34 cellular contexts compared by ENCODE assay signal in genomic region chr3:27708246-27708645, GRCh38. TPM values are rescaled to one million over a fixed set of nuclear protein-coding genes. Genes with fewer than 3 reads are reported as not detected.
"Had no signal": no experiment of that assay in that cellular context is flagged by ENCODE, and none has a peak within 500 bp of the region (broad histone marks: within the 10 kb centered on the region; RNA-seq: fewer than 3 reads in every experiment).

No MANE protein-coding gene starts in this region.

- H3K4me3 Mint-ChIP-seq: activated CD8-positive, alpha-beta memory T cell treated with anti-CD3 and anti-CD28 coated beads, Interleukin-2, amount 10 ng/mL, durations not matched to agents 7 days and 5 days; activated CD8-positive, alpha-beta T cell treated with anti-CD3 and anti-CD28 coated beads, Interleukin-2, amount 10 ng/mL, durations not matched to agents 7 days and 5 days; activated naive CD4-positive, alpha-beta T cell treated with anti-CD3 and anti-CD28 coated beads, Interleukin-2, amount 50 U/mL, for 24 hours; activated naive CD8-positive, alpha-beta T cell treated with anti-CD3 and anti-CD28 coated beads, Interleukin-2, amount 50 U/mL, for 24 hours; effector memory CD8-positive, alpha-beta T cell; nephron; stimulated activated effector memory CD8-positive, alpha-beta T cell treated with anti-CD3 and anti-CD28 coated beads, Interleukin-12 subunit alpha, Interleukin-12 subunit beta, amount 100 ng/mL, for 72 hours; stimulated activated naive CD8-positive, alpha-beta T cell treated with anti-CD3 and anti-CD28 coated beads, Interleukin-15, amount 100 ng/mL, for 72 hours; T-helper 17 cell; WTC11 had no signal

- H3K27ac Mint-ChIP-seq: activated CD8-positive, alpha-beta memory T cell treated with anti-CD3 and anti-CD28 coated beads, Interleukin-2, amount 10 ng/mL, durations not matched to agents 7 days and 5 days; activated CD8-positive, alpha-beta T cell treated with anti-CD3 and anti-CD28 coated beads, Interleukin-2, amount 10 ng/mL, durations not matched to agents 7 days and 5 days; activated naive CD4-positive, alpha-beta T cell treated with anti-CD3 and anti-CD28 coated beads, Interleukin-2, amount 50 U/mL, for 24 hours; activated naive CD8-positive, alpha-beta T cell treated with anti-CD3 and anti-CD28 coated beads, Interleukin-2, amount 50 U/mL, for 24 hours; activated T-helper 2 cell treated with anti-CD3 and anti-CD28 coated beads, Interferon-gamma antibody, Interleukin-2, Interleukin-4, amounts not matched to agents 10 μg/mL and 5 μg/mL and 100 μg/mL, durations not matched to agents 14 hours and 24 hours and 36 hours; effector memory CD8-positive, alpha-beta T cell; nephron; stimulated activated effector memory CD8-positive, alpha-beta T cell treated with anti-CD3 and anti-CD28 coated beads, Interleukin-12 subunit alpha, Interleukin-12 subunit beta, amount 100 ng/mL, for 72 hours; stimulated activated naive CD8-positive, alpha-beta T cell treated with anti-CD3 and anti-CD28 coated beads, Interleukin-15, amount 100 ng/mL, for 72 hours; WTC11 had no signal

- H3K27ac ChIP-seq: cardiac muscle cell, coronary artery, dorsolateral prefrontal cortex, gastrocnemius medialis, neutrophil, right lobe of liver, skin epidermis, thyroid gland, upper lobe of left lung, vagina had no signal

- H3K36me3 Mint-ChIP-seq: WTC11 had no signal

- ATAC-seq: activated CD8-positive, alpha-beta memory T cell treated with anti-CD3 and anti-CD28 coated beads, Interleukin-2, amount 10 ng/mL, durations not matched to agents 7 days and 5 days; activated CD8-positive, alpha-beta T cell treated with anti-CD3 and anti-CD28 coated beads, Interleukin-2, amount 10 ng/mL, durations not matched to agents 7 days and 5 days; activated naive CD8-positive, alpha-beta T cell treated with anti-CD3 and anti-CD28 coated beads, Interleukin-2, amount 50 U/mL, for 24 hours; effector memory CD8-positive, alpha-beta T cell; esophagus mucosa; gastrocnemius medialis; left cardiac atrium; left ventricle myocardium superior; right lobe of liver; stimulated activated effector memory CD8-positive, alpha-beta T cell treated with anti-CD3 and anti-CD28 coated beads, Interleukin-12 subunit alpha, Interleukin-12 subunit beta, amount 100 ng/mL, for 72 hours; stimulated activated naive CD8-positive, alpha-beta T cell treated with anti-CD3 and anti-CD28 coated beads, Interleukin-15, amount 100 ng/mL, for 72 hours; T-helper 17 cell; WTC11 had no signal

- H3K27me3 ChIP-seq: right lobe of liver, thyroid gland, vagina had no signal

- H3K9me3 ChIP-seq: gastrocnemius medialis, neutrophil, right lobe of liver, thyroid gland, upper lobe of left lung, vagina had no signal

- H3K27me3 Mint-ChIP-seq: effector memory CD8-positive, alpha-beta T cell had no signal

- H3K4me3 ChIP-seq: cardiac muscle cell, coronary artery, dorsolateral prefrontal cortex, gastrocnemius medialis, right lobe of liver, skin epidermis, thyroid gland, upper lobe of left lung, vagina had no signal

- H3K9me3 Mint-ChIP-seq: activated naive CD4-positive, alpha-beta T cell treated with anti-CD3 and anti-CD28 coated beads, Interleukin-2, amount 50 U/mL, for 24 hours; activated naive CD8-positive, alpha-beta T cell treated with anti-CD3 and anti-CD28 coated beads, Interleukin-2, amount 50 U/mL, for 24 hours; activated T-helper 2 cell treated with anti-CD3 and anti-CD28 coated beads, Interferon-gamma antibody, Interleukin-2, Interleukin-4, amounts not matched to agents 10 μg/mL and 5 μg/mL and 100 μg/mL, durations not matched to agents 14 hours and 24 hours and 36 hours; effector memory CD8-positive, alpha-beta T cell; nephron; stimulated activated effector memory CD8-positive, alpha-beta T cell treated with anti-CD3 and anti-CD28 coated beads, Interleukin-12 subunit alpha, Interleukin-12 subunit beta, amount 100 ng/mL, for 72 hours; stimulated activated naive CD8-positive, alpha-beta T cell treated with anti-CD3 and anti-CD28 coated beads, Interleukin-15, amount 100 ng/mL, for 72 hours; WTC11 had no signal

- FAIRE-seq: endothelial cell of umbilical vein had no signal

- H3K36me3 ChIP-seq: cardiac muscle cell, gastrocnemius medialis, neutrophil, right lobe of liver, thyroid gland, upper lobe of left lung, vagina had no signal

- DNase-seq: activated CD4-positive, alpha-beta T cell treated with anti-CD3 and anti-CD28 coated beads for 1 hour; activated CD8-positive, alpha-beta memory T cell treated with anti-CD3 and anti-CD28 coated beads, Interleukin-2, amount 10 ng/mL, durations not matched to agents 7 days and 5 days; activated CD8-positive, alpha-beta T cell treated with anti-CD3 and anti-CD28 coated beads, Interleukin-2, amount 10 ng/mL, durations not matched to agents 7 days and 5 days; activated naive CD8-positive, alpha-beta T cell treated with anti-CD3 and anti-CD28 coated beads, Interleukin-2, amount 50 U/mL, for 24 hours; activated T-cell treated with anti-CD3 and anti-CD28 coated beads, Interleukin-2, amount 50 U/mL, for 48 hours; amygdala; dorsolateral prefrontal cortex; effector memory CD8-positive, alpha-beta T cell; gastrocnemius medialis; glutamatergic neuron; islet precursor cell; left cardiac atrium; left ventricle myocardium superior; right lobe of liver; stimulated activated CD4-positive, alpha-beta T cell treated with anti-CD3 and anti-CD28 coated beads, Interleukin-4, amount 100 ng/mL, for 24 hours; stimulated activated naive CD8-positive, alpha-beta T cell treated with anti-CD3 and anti-CD28 coated beads, Interleukin-15, amount 100 ng/mL, for 72 hours; T-helper 17 cell; T1000; thyroid gland; upper lobe of left lung had no signal

RNA-seq across cellular contexts. Expression of gene EOMES, which starts 13.9 kb away (rescaled TPM):
- total RNA-seq: cardiac muscle cell, endothelial cell of umbilical vein, gastrocnemius medialis, lung microvascular endothelial cell, osteocyte had no signal
- polyA plus RNA-seq: endothelial cell of umbilical vein had no signal
